In the genomic region with DNA sequence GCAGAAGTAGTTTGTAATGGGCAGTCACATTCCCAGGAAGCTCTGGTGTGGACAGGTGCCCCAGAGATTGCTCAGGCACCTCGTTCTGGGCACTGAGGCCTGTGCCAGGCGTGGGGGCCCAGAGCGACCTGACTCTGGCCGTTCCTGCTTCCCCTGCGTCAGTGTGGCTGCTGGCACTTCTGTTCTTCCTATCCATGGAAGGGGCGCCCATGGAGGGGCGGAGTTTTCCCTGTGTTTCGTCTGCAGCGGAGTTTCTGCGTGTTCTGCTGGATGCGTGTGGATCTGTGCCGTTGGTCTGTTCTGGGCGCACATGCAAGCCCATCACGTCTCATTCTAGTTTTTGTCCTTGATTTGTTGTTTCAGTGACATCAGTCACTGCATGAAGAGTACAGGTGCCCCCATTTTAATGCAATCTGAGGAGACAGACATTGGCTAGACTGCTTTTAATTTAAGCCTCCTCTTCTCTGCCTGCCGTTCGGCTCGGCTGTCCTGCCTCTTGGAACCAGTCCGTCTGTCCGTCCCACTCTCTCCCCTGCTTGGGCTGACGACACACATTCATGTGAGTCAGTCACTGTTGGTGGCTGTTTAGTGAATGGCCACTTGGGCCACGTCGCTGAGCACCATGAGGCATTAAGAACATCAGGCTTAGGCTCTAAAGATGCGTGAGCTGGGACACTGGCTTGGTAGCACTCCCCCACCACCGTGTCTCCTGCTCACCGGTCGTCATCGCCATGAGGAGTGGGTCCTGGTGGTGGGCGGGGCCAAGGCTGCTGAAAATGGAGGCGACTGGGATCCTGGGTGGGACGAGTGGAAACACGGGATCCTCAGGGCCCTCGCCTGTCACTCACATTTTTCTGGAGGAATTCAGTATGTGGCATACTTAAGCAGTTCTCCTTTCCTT, we compare ENCODE assay signal across 21 cellular contexts.
"Had no signal": no experiment of that assay in that cellular context is flagged by ENCODE, and none has a peak within 500 bp of the region (broad histone marks: within the 10 kb centered on the region; RNA-seq: fewer than 3 reads in every experiment).

No MANE protein-coding gene starts in this region.

- H3K36me3 ChIP-seq: gastrocnemius medialis, neural progenitor cell, pancreas, prostate gland, right lobe of liver, uterus had no signal

- DNase-seq: cortex of kidney; effector memory CD4-positive, alpha-beta T cell; gastrocnemius medialis; islet precursor cell; mammary epithelial cell; natural killer cell; nucleus accumbens; right lobe of liver; stimulated activated CD4-positive, alpha-beta T cell treated with anti-CD3 and anti-CD28 coated beads, Interleukin-2, amount 100 ng/mL, for 24 hours; stimulated activated CD4-positive, alpha-beta T cell treated with anti-CD3 and anti-CD28 coated beads, Interleukin-4, amount 100 ng/mL, for 4 hours; stimulated activated naive CD4-positive, alpha-beta T cell had no signal

- H3K4me3 Mint-ChIP-seq: mesothelial cell of epicardium, natural killer cell, neural progenitor cell, type B pancreatic cell had no signal

- ATAC-seq: gastrocnemius medialis, left lobe of liver, natural killer cell, pancreas, right lobe of liver had no signal

- H3K27ac Mint-ChIP-seq: mesothelial cell of epicardium, natural killer cell, neural progenitor cell, type B pancreatic cell had no signal

- H3K4me3 ChIP-seq: esophagus muscularis mucosa, gastrocnemius medialis, neural progenitor cell, pancreas, prostate gland, right lobe of liver, skin epidermis, uterus had no signal

- H3K27me3 ChIP-seq: esophagus muscularis mucosa, gastrocnemius medialis, neural progenitor cell, pancreas, right lobe of liver, uterus had no signal

- H3K4me1 Mint-ChIP-seq: mesothelial cell of epicardium had no signal

- H3K4me1 ChIP-seq: esophagus muscularis mucosa, gastrocnemius medialis, neural progenitor cell, pancreas, prostate gland, right lobe of liver, uterus had no signal

- H3K9me3 ChIP-seq: esophagus muscularis mucosa, gastrocnemius medialis, pancreas, prostate gland, right lobe of liver, uterus had no signal

- H3K27me3 Mint-ChIP-seq: type B pancreatic cell had no signal

- H3K9me3 Mint-ChIP-seq: natural killer cell, type B pancreatic cell had no signal

- H3K27ac ChIP-seq: epithelial cell of prostate, esophagus muscularis mucosa, gastrocnemius medialis, neural progenitor cell, pancreas, prostate gland, right lobe of liver, skin epidermis had no signal
